In the genomic region with DNA sequence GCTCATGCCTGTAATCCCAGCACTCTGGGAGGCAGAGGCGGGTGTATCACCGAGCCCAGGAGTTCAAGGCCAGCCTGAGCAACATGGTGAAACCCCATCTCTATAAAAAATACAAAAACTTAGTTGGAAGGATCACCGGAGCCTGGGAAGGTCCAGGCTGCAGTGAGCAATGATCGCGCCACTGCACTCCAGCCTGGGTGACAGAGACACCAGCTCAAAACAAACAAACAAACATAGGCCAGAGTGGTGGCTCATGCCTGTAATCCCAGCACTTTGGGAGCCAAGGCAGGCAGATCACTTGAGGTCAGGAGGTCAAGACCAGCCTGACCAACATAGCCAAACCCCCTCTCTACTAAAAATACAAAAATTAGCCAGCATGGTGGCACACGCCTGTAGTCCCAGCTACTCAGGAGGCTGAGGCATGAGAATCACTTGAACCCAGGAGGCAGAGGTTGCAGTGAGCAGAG, we compare ENCODE assay signal across 1 cellular context. TPM values are rescaled to one million over a fixed set of nuclear protein-coding genes. Genes with fewer than 3 reads are reported as not detected.
"Had no signal": no experiment of that assay in that cellular context is flagged by ENCODE, and none has a peak within 500 bp of the region (broad histone marks: within the 10 kb centered on the region; RNA-seq: fewer than 3 reads in every experiment).

No MANE protein-coding gene starts in this region.

RNA-seq across cellular contexts. Expression of a gene that starts 10.5 kb away (rescaled TPM):
- polyA plus RNA-seq: immature natural killer cell had no signal
